8 cellular contexts compared by ENCODE assay signal in genomic region chr16:66740010-66740409, GRCh38. TPM values are rescaled to one million over a fixed set of nuclear protein-coding genes. Genes with fewer than 3 reads are reported as not detected.
A peak's percentile ranks its signal among the peaks of the same experiment; 100 is the strongest.
DNase-seq lines count a peak whose midpoint lies in the region; ATAC-seq, FAIRE-seq and TF ChIP-seq lines count a peak whose summit lies in the region.

No MANE protein-coding gene starts in this region.

- peaks cover 0 to 91% of the 10 kb centered on the region in 2 donors for H3K36me3 ChIP-seq in left lung
- peaks cover 32% of the 10 kb centered on the region for H3K36me3 ChIP-seq in thoracic aorta

- H3K27ac ChIP-seq in left lung (peak overlapping the region; percentile 77 to 83), thoracic aorta (peak overlapping the region in 1 of 2 donors; percentile 73)

- H3K4me3 ChIP-seq in AG10803 (ENCODE audit: low read length) = no peak overlapping the region
- no peak overlapping the region for H3K4me3 ChIP-seq in cardiac fibroblast (replicated peaks in 1 of 2; ENCODE audit: low read depth in 2 of 2, low read length in 2 of 2)
- H3K4me3 ChIP-seq in left lung = no peak overlapping the region
- no peak overlapping the region for H3K4me3 ChIP-seq in thoracic aorta

- FAIRE-seq in GM12892 (lab: Jason Lieb, UNC) = no peak

- TF ChIP-seq POLR2A in GM12892 (IDR thresholded peaks at IDR 0.05; ENCODE audit: low read depth, low read length) = no peak

- no peaks in the 10 kb centered on the region for H3K9me3 ChIP-seq in left lung
- H3K9me3 ChIP-seq in thoracic aorta = no peaks in the 10 kb centered on the region

- TF ChIP-seq CTCF in AG10803 (conservative IDR thresholded peaks at IDR 0.05; ENCODE audit: low read length) (peak; percentile 61), cardiac fibroblast (IDR thresholded peaks at IDR 0.05; ENCODE audit: low read depth, low read length) (peak; percentile 72), left lung (IDR thresholded peaks at IDR 0.05) (peak; percentile 47 to 64), thoracic aorta (IDR thresholded peaks at IDR 0.05) (peak; percentile 49)

- no peak for DNase-seq in AG10803 (ENCODE audit: low read depth)
- peak; percentile 27 for DNase-seq in GM12892 (ENCODE audit: insufficient read length)
- peak; percentile 31 for DNase-seq in SHP77 treated with DMSO at 0.1 percent for 48 hours (lab: John Stamatoyannopoulos, UW)
- peak; percentile 58 to 65 for DNase-seq in cardiac fibroblast (ENCODE audit: low read depth in 2 of 2)
- DNase-seq in left lung = no peak
- DNase-seq in thoracic aorta (ENCODE audit: low spot score) = no peak

- peak; percentile 27 for ATAC-seq in left lung
- ATAC-seq in thoracic aorta (ENCODE audit: insufficient number of reproducible peaks, low FRiP score, low read depth) = no peak
- ATAC-seq in GM18907 (IDR thresholded peaks at IDR 0.05; ENCODE audit: unreplicated experiment) = no peak
- ATAC-seq in GM18867 (IDR thresholded peaks at IDR 0.05; ENCODE audit: unreplicated experiment) = no peak

- H3K4me1 ChIP-seq in left lung (peaks cover 28 to 42% of the 10 kb centered on the region in 2 donors), thoracic aorta (ENCODE audit: control insufficient read depth in 1 of 2, low read depth in 2 of 2) (peaks cover 20 to 31% of the 10 kb centered on the region in 2 donors)

- H3K27me3 ChIP-seq in left lung (no peaks in the 10 kb centered on the region), thoracic aorta (replicated peaks; ENCODE audit: insufficient read depth) (no peaks in the 10 kb centered on the region)

- intact Hi-C loops in left lung (cut with DNase I) = no loop called here

RNA-seq across cellular contexts. Expression of gene DYNC1LI2, which starts 11.4 kb away (rescaled TPM):
- 20.8 TPM for polyA plus RNA-seq in GM12892 (2012; ENCODE audit: missing spikeins)
- total RNA-seq in left lung = 100 to 1,000 TPM; 118 to 141 TPM
- 100 to 1,000 TPM; 110 to 200 TPM for total RNA-seq in thoracic aorta

RNA-seq across cellular contexts. Expression of gene CMTM4, which starts 43.5 kb away (rescaled TPM):
- 0.55 TPM for polyA plus RNA-seq in GM12892 (2012; ENCODE audit: missing spikeins)
- total RNA-seq in left lung (10 to 100 TPM; 64.0 to 72.3 TPM), thoracic aorta (10 to 100 TPM; 12.0 to 25.7 TPM)

Comparison
In these comparisons a context has a peak if more than half of its experiments do, and no peak if none do; other contexts are left out.
1. DNase-seq: peak in GM12892 (single experiment), SHP77 treated with DMSO at 0.1 percent for 48 hours (single experiment) and cardiac fibroblast (2 of 2); none in AG10803 (single experiment), left lung (0 of 2) and thoracic aorta (single experiment).
2. Peak in every context shown above with its lines, with median percentiles within 50 percentile points of each other: CTCF ChIP-seq.